14 cellular contexts compared by ENCODE assay signal in the genomic region with DNA sequence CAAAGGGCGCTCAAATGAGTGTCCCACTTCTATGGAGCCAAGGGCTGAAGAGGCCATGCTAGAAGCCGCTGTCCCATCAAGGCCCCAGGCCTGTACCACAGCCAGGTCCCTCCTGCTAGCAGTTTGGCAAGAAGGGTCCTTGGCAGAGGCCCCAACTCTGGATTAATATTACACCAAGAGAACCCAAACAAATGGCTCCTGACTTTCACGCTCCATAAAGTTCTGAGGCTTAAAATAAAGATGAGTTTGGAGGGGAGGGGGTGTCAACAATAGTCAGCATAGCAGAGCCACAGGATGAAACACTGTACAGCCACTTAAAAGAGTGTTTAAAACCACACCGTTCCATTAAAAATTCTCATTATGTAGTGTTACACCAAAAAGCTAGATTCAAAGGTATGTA. TPM values are rescaled to one million over a fixed set of nuclear protein-coding genes. Genes with fewer than 3 reads are reported as not detected.
DNase-seq lines count a peak whose midpoint lies in the region; ATAC-seq and TF ChIP-seq lines count a peak whose summit lies in the region.
"Had no signal": no experiment of that assay in that cellular context is flagged by ENCODE, and none has a peak within 500 bp of the region (broad histone marks: within the 10 kb centered on the region; RNA-seq: fewer than 3 reads in every experiment).

No MANE protein-coding gene starts in this region.

- BruUV-seq in PC-9 (replicated peaks; lab: Mats Ljungman, UMichigan): no TSS peak

- H3K4me2 ChIP-seq in Karpas-422 (ENCODE audit: low read depth, low read length, poor library complexity, severe bottlenecking) (peak overlapping the region; percentile 68), PC-9 (no peak overlapping the region)

- TF ChIP-seq CTCF in heart left ventricle (IDR thresholded peaks at IDR 0.05) (no peak), sigmoid colon (IDR thresholded peaks at IDR 0.05) (no peak), PC-9 (conservative IDR thresholded peaks at IDR 0.05) (no peak)

- H3K9me3 ChIP-seq in Karpas-422 (ENCODE audit: low read length) (no peaks in the 10 kb centered on the region), heart left ventricle (no peaks in the 10 kb centered on the region), sigmoid colon (no peaks in the 10 kb centered on the region), PC-9 (ENCODE audit: insufficient read depth, low read depth) (no peaks in the 10 kb centered on the region)
- H3K9me3 ChIP-seq: HAP-1 had no signal

- no peaks in the 10 kb centered on the region for H3K9me2 ChIP-seq in Karpas-422 (replicated peaks; ENCODE audit: insufficient read depth, low read length)
- no peaks in the 10 kb centered on the region for H3K9me2 ChIP-seq in PC-9 (ENCODE audit: insufficient read depth)

- 0 out of 2 replicates have a peak overlapping the region, but pooled peaks have one; percentile 33 for H3K4me3 ChIP-seq in Karpas-422 (ENCODE audit: low read length)
- no peak overlapping the region for H3K4me3 ChIP-seq in heart left ventricle
- H3K4me3 ChIP-seq in sigmoid colon: no peak overlapping the region
- H3K4me3 ChIP-seq in PC-9: no peak overlapping the region
- H3K4me3 ChIP-seq: HAP-1 had no signal

- POLR2A ChIA-PET in PC-9 (lab: Charles Lee; ENCODE audit: unreplicated experiment): no interaction called here

- H3F3A ChIP-seq in PC-9 (ENCODE audit: insufficient read depth, low read depth): peaks cover 17% of the 10 kb centered on the region; the same call in 1 of the 2 replicates

- H2AFZ ChIP-seq in Karpas-422 (ENCODE audit: low read length): no peak overlapping the region
- H2AFZ ChIP-seq in PC-9: no peak overlapping the region

- CTCF ChIA-PET in PC-9 (lab: Charles Lee): no interaction called here

- no peaks in the 10 kb centered on the region for H4K20me1 ChIP-seq in Karpas-422 (ENCODE audit: insufficient read depth, low read depth, low read length)
- H4K20me1 ChIP-seq in PC-9 (ENCODE audit: insufficient read depth): 0 out of 2 replicates have a peak, but pooled peaks cover 1% of the 10 kb centered on the region

- H3K79me2 ChIP-seq in Karpas-422 (ENCODE audit: low read length) (no peaks in the 10 kb centered on the region), PC-9 (ENCODE audit: low read depth) (0 out of 2 replicates have a peak, but pooled peaks cover 7% of the 10 kb centered on the region)

- DNase-seq in Karpas-422 (no peak), NCI-H524 treated with DMSO at 0.1 percent for 48 hours (lab: John Stamatoyannopoulos, UW) (peak; percentile 35), heart left ventricle (peak in 3 of 5 donors; percentile 39 to 81 (median 47)), sigmoid colon (no peak), PC-9 (no peak), sciatic nerve (ENCODE audit: low spot score) (no peak)
- DNase-seq: activated CD4-positive, alpha-beta T cell treated with anti-CD3 and anti-CD28 coated beads, Interleukin-2, amount 50 U/mL, for 1 hour; GDM1; NCI-H1048; retina had no signal

- H3K36me3 ChIP-seq in Karpas-422 (ENCODE audit: insufficient read depth, low read length): no peaks in the 10 kb centered on the region
- H3K36me3 ChIP-seq in heart left ventricle: peaks cover 0 to 5% (median 0%) of the 10 kb centered on the region in 9 donors
- H3K36me3 ChIP-seq in sigmoid colon: no peaks in the 10 kb centered on the region
- H3K36me3 ChIP-seq in PC-9 (ENCODE audit: low read depth): no peaks in the 10 kb centered on the region
- H3K36me3 ChIP-seq: HAP-1 had no signal

- H3K9ac ChIP-seq in Karpas-422 (ENCODE audit: low read length): no peak overlapping the region

- intact Hi-C loops in heart left ventricle (cut with DNase I): no loop called here
- intact Hi-C loops in sigmoid colon (cut with DNase I): no loop called here
- intact Hi-C loops in PC-9 (cut with micrococcal nuclease; ENCODE audit: unreplicated experiment): no loop called here
- intact Hi-C loops in sciatic nerve (cut with DNase I): no loop called here

- TF ChIP-seq EP300 in sigmoid colon (IDR thresholded peaks at IDR 0.05): no peak

- ATAC-seq in heart left ventricle (peak; percentile 26 to 72 (median 48)), HG03354 (IDR thresholded peaks at IDR 0.05; ENCODE audit: poor library complexity, severe bottlenecking, unreplicated experiment) (no peak), sciatic nerve (no peak), GM18520 (IDR thresholded peaks at IDR 0.05; ENCODE audit: unreplicated experiment) (no peak)
- ATAC-seq: activated T-helper 17 cell treated with anti-CD3 and anti-CD28 coated beads, Interleukin-2, amount 50 U/mL, for 72 hours had no signal

- H3K27ac ChIP-seq in Karpas-422 (ENCODE audit: low read length): peak overlapping the region; percentile 75; the same call in 1 of the 2 replicates
- peak overlapping the region in 7 of 12 donors; percentile 1 to 84 (median 49) for H3K27ac ChIP-seq in heart left ventricle
- peak overlapping the region; percentile 97 to 100 (median 99) for H3K27ac ChIP-seq in sigmoid colon
- no peak overlapping the region for H3K27ac ChIP-seq in PC-9

- H3K27me3 ChIP-seq in Karpas-422 (ENCODE audit: low read length): no peaks in the 10 kb centered on the region
- H3K27me3 ChIP-seq in heart left ventricle: no peaks in the 10 kb centered on the region
- H3K27me3 ChIP-seq in sigmoid colon: no peaks in the 10 kb centered on the region
- H3K27me3 ChIP-seq in PC-9 (ENCODE audit: insufficient read depth, low read depth): no peaks in the 10 kb centered on the region

- 65 to 75% (median 72%) methylated on average over 4 of the region's 4 CpGs for WGBS in heart left ventricle, 4 donors
- WGBS in sigmoid colon, 2 donors: 70 to 88% methylated on average over 4 of the region's 4 CpGs

- peaks cover 32% of the 10 kb centered on the region for H3K4me1 ChIP-seq in Karpas-422 (ENCODE audit: low read length)
- H3K4me1 ChIP-seq in heart left ventricle: peaks cover 24 to 86% (median 69%) of the 10 kb centered on the region in 12 donors
- H3K4me1 ChIP-seq in sigmoid colon: peaks cover 0 to 99% (median 92%) of the 10 kb centered on the region in 4 donors
- peaks cover 27% of the 10 kb centered on the region for H3K4me1 ChIP-seq in PC-9 (replicated peaks; ENCODE audit: insufficient read depth)

- no peak for TF ChIP-seq POLR2A in heart left ventricle (IDR thresholded peaks at IDR 0.05)
- no peak for TF ChIP-seq POLR2A in sigmoid colon (IDR thresholded peaks at IDR 0.05)

RNA-seq across cellular contexts. Expression of a gene that starts 30.5 kb away (rescaled TPM):
- 0.71 and 2.6 TPM in 2 replicates for total RNA-seq in Karpas-422 (2014; rRNA removed; shearing (Covaris generic); ENCODE audit: low replicate concordance)
- total RNA-seq in heart left ventricle: 10 to 100 TPM; 37.6 to 68.5 (median 42.8) TPM
- 10 to 100 TPM; 29.6 to 39.9 TPM for polyA plus RNA-seq in heart left ventricle
- 10 to 100 TPM; 29.5 to 64.0 (median 33.7) TPM for total RNA-seq in sigmoid colon
- polyA plus RNA-seq in sigmoid colon: 10 to 100 TPM in 2 of 3 donors, 1 to 10 TPM in 1; 3.0 to 20.0 (median 11.4) TPM
- 60.7 and 61.4 TPM in 2 replicates for total RNA-seq in PC-9 (2021)
- total RNA-seq in sciatic nerve: 44.3 TPM

Comparison
In these comparisons a context has a peak if more than half of its experiments do, and no peak if none do; other contexts are left out.
1. DNase-seq: peak in NCI-H524 treated with DMSO at 0.1 percent for 48 hours (single experiment) and heart left ventricle (3 of 5); none in Karpas-422 (single experiment), sigmoid colon (single experiment), PC-9 (0 of 2) and sciatic nerve (single experiment).
2. ATAC-seq: peak in heart left ventricle (4 of 4); none in HG03354 (single experiment), sciatic nerve (single experiment) and GM18520 (single experiment).